8 cellular contexts compared by ENCODE assay signal in the genomic region with DNA sequence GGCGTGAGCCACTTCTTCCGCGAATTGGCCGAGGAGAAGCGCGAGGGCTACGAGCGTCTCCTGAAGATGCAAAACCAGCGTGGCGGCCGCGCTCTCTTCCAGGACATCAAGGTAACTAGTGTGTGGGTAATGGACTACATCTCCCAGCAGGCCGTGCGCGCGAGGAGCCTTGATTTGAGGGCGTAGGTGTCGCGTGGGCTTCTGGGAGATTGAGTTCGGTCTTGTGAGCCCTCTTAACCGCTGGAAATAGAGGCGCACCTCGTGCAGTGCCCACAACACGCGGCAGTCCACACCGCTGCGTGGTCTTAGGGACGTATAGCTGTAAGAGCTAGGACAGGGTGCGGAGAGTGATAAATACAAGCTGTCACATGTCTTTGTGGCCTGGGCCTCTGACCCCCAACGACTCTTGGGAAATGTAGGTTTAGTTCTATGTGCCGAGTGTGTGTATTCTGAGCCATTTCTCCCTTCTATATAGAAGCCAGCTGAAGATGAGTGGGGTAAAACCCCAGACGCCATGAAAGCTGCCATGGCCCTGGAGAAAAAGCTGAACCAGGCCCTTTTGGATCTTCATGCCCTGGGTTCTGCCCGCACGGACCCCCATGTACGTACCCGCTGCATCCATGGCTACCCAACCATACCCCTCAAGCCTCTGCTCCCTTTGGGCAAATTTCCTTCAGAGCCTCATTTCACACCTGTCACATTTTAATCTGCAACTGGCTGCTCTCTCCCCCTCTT. TPM values are rescaled to one million over a fixed set of nuclear protein-coding genes. Genes with fewer than 3 reads are reported as not detected.
DNase-seq lines count a peak whose midpoint lies in the region; ATAC-seq and TF ChIP-seq lines count a peak whose summit lies in the region.

No MANE protein-coding gene starts in this region.

- in situ Hi-C loops in transverse colon (cut with MboI; ENCODE audit: low pct_ligation_motif_present in 1 of 4, low pct_unique_long_range_greater_than_20kb in 1 of 4, low sequenced_read_pairs in 3 of 4), result loop anchor here in 1 of 4 donors (25.0 kb wide), 1 partner anchor 104 kb away; a partner anchor contains a TSS

- H3K36me3 ChIP-seq in GM23338 (ENCODE audit: insufficient read depth) (peaks cover 13% of the 10 kb centered on the region), parathyroid adenoma (ENCODE audit: control insufficient read depth, insufficient read depth, low read length) (no peaks in the 10 kb centered on the region), transverse colon (peaks cover 0 to 17% (median 3%) of the 10 kb centered on the region in 4 donors)

- peak; percentile 9 for TF ChIP-seq POLR2A in transverse colon (IDR thresholded peaks at IDR 0.05)

- DNase-seq in D341Med (ENCODE audit: low spot score) (peak; percentile 80), GM23338 (ENCODE audit: low spot score) (peak; percentile 93), NCI-H1105 (lab: John Stamatoyannopoulos, UW) (peak; percentile 89), SW 1271 (lab: John Stamatoyannopoulos, UW) (peak; percentile 38 to 77), Right ventricle myocardium superior (peak; percentile 94), transverse colon (peak; percentile 90)
- peak; percentile 76 for DNase-seq in activated naive CD8-positive, alpha-beta T cell treated with anti-CD3 and anti-CD28 coated beads, Interleukin-2, amount 50 U/mL, for 16 hours (ENCODE audit: low read depth, low spot score)

- H3K27me3 Mint-ChIP-seq in GM23338 (ENCODE audit: insufficient read depth, low read depth, poor library complexity), result peaks cover 61% of the 10 kb centered on the region

- H3K4me1 ChIP-seq in GM23338 (ENCODE audit: insufficient read depth) (peaks cover 18% of the 10 kb centered on the region), parathyroid adenoma (peaks cover 35% of the 10 kb centered on the region), transverse colon (peaks cover 30 to 59% (median 55%) of the 10 kb centered on the region in 4 donors)

- ATAC-seq in GM23338, result peak; percentile 16
- peak; percentile 66 for ATAC-seq in Right ventricle myocardium superior (ENCODE audit: poor library complexity)

- H3K9me2 ChIP-seq in GM23338 (ENCODE audit: insufficient read depth), result no peaks in the 10 kb centered on the region

- 11 to 40% methylated on average over 2 to 36 of the region's 36 CpGs for WGBS in transverse colon (ENCODE audit: low coverage in 1 of 2), 2 donors

- H3K4me2 ChIP-seq in GM23338 (peak overlapping the region; percentile 99), parathyroid adenoma (ENCODE audit: low read length) (peak overlapping the region; percentile 100)

- H3K79me2 ChIP-seq in GM23338 (replicated peaks; ENCODE audit: insufficient read depth) (peaks cover 24% of the 10 kb centered on the region), parathyroid adenoma (peaks cover 5% of the 10 kb centered on the region)

- H3K4me3 ChIP-seq in GM23338 (peak overlapping the region; percentile 100), parathyroid adenoma (ENCODE audit: low read depth, low read length) (peak overlapping the region; percentile 94), transverse colon (peak overlapping the region; percentile 81 to 99 (median 86))

- peak overlapping the region; percentile 86 for H3K9ac ChIP-seq in parathyroid adenoma

- H3K27ac ChIP-seq in GM23338 (ENCODE audit: low read depth) (peak overlapping the region; percentile 92), parathyroid adenoma (peak overlapping the region; percentile 93), transverse colon (peak overlapping the region; percentile 94 to 97 (median 96))

- H3F3A ChIP-seq in GM23338 (replicated peaks; ENCODE audit: low read depth), result peaks cover 57% of the 10 kb centered on the region

- TF ChIP-seq CTCF in GM23338 (conservative IDR thresholded peaks at IDR 0.05; ENCODE audit: low read depth in 2 of 2) (no peak), parathyroid adenoma (IDR thresholded peaks at IDR 0.05) (no peak), transverse colon (IDR thresholded peaks at IDR 0.05) (no peak)

- H3K27me3 ChIP-seq in GM23338 (ENCODE audit: insufficient read depth) (no peaks in the 10 kb centered on the region), parathyroid adenoma (ENCODE audit: control insufficient read depth, insufficient read depth, low read length) (no peaks in the 10 kb centered on the region), transverse colon (no peaks in the 10 kb centered on the region)

- H3K4me3 Mint-ChIP-seq in GM23338, result peak overlapping the region; percentile 95

- H3K9me3 ChIP-seq in parathyroid adenoma (ENCODE audit: control insufficient read depth, low read length) (no peaks in the 10 kb centered on the region), transverse colon (no peaks in the 10 kb centered on the region)

- peaks cover 43% of the 10 kb centered on the region for H3K4me1 Mint-ChIP-seq in GM23338

- H3K27ac Mint-ChIP-seq in GM23338, result peak overlapping the region; percentile 97

- peaks cover 6% of the 10 kb centered on the region for H4K20me1 ChIP-seq in GM23338 (replicated peaks; ENCODE audit: insufficient read depth)

- H3K9me3 Mint-ChIP-seq in GM23338, result peaks cover 16% of the 10 kb centered on the region

- intact Hi-C loops in Right ventricle myocardium superior (cut with DNase I), result loop anchor here (5.0 kb wide), 1 partner anchor 94 kb away; a partner anchor contains a TSS
- intact Hi-C loops in transverse colon (cut with DNase I; ENCODE audit: low total_unique reads), result loop anchor here (10.0 kb wide), 2 partner anchors 61 to 91 kb away; a partner anchor contains a TSS

- peaks cover 57% of the 10 kb centered on the region for H3K36me3 Mint-ChIP-seq in GM23338 (ENCODE audit: low read depth)

- H2AFZ ChIP-seq in GM23338, result no peak overlapping the region
- peak overlapping the region; percentile 57 for H2AFZ ChIP-seq in parathyroid adenoma

- TF ChIP-seq EP300 in transverse colon (IDR thresholded peaks at IDR 0.05; ENCODE audit: low read depth), result no peak

TF ChIP-seq in GM23338, 12 proteins besides CTCF, POLR2A, EP300 and RAD21 (continues in another document):
- no peak for TF ChIP-seq CREB1 (CRISPR knock-in tag; IDR thresholded peaks at IDR 0.05; ENCODE audit: low read depth)
- TF ChIP-seq EZH2 (IDR thresholded peaks at IDR 0.05; ENCODE audit: low read depth, unreplicated experiment), result no peak
- TF ChIP-seq STAT1 (IDR thresholded peaks at IDR 0.05; ENCODE audit: unreplicated experiment), result no peak
- TF ChIP-seq POLR2AphosphoS5 (IDR thresholded peaks at IDR 0.05; ENCODE audit: low read depth), result 0 out of 2 replicates have a peak, but pooled peaks have one; percentile 6
- no peak for TF ChIP-seq NANOG (IDR thresholded peaks at IDR 0.05; ENCODE audit: borderline replicate concordance)
- TF ChIP-seq JUNB (IDR thresholded peaks at IDR 0.05; ENCODE audit: unreplicated experiment), result no peak
- TF ChIP-seq, protein P1, sequence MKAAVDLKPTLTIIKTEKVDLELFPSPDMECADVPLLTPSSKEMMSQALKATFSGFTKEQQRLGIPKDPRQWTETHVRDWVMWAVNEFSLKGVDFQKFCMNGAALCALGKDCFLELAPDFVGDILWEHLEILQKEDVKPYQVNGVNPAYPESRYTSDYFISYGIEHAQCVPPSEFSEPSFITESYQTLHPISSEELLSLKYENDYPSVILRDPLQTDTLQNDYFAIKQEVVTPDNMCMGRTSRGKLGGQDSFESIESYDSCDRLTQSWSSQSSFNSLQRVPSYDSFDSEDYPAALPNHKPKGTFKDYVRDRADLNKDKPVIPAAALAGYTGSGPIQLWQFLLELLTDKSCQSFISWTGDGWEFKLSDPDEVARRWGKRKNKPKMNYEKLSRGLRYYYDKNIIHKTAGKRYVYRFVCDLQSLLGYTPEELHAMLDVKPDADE (IDR thresholded peaks at IDR 0.05), result peak; percentile 91

RNA-seq across cellular contexts. Expression of a gene that starts 0.9 kb away (rescaled TPM):
- 1,625 and 2,064 TPM in 2 replicates for total RNA-seq in GM23338 (2014; rRNA removed; shearing (Covaris generic))
- polyA plus RNA-seq in GM23338 (2016; fragmentation: Nextera tagmentation; extraction: Ambion mirVana), result 5,278 and 5,436 TPM in 2 replicates
- 748 TPM for total RNA-seq in Right ventricle myocardium superior
- 1,000 to 10,000 TPM; 3,057 to 3,935 (median 3,837) TPM for total RNA-seq in transverse colon

RNA-seq across cellular contexts. Expression of a gene that starts 11.3 kb away (rescaled TPM):
- 184 and 261 TPM in 2 replicates for total RNA-seq in GM23338 (2014; rRNA removed; shearing (Covaris generic))
- 168 and 179 TPM in 2 replicates for polyA plus RNA-seq in GM23338 (2016; fragmentation: Nextera tagmentation; extraction: Ambion mirVana)
- total RNA-seq in Right ventricle myocardium superior (21.5 TPM), transverse colon (100 to 1,000 TPM in 2 of 4 donors, 10 to 100 TPM in 2; 74.5 to 152 (median 112) TPM)

RNA-seq across cellular contexts. Expression of a gene that starts 27.1 kb away (rescaled TPM):
- total RNA-seq in GM23338 (2014; rRNA removed; shearing (Covaris generic)), result 23.1 and 28.9 TPM in 2 replicates
- 15.9 and 19.9 TPM in 2 replicates for polyA plus RNA-seq in GM23338 (2016; fragmentation: Nextera tagmentation; extraction: Ambion mirVana)
- total RNA-seq in Right ventricle myocardium superior (100 TPM), transverse colon (100 to 1,000 TPM in 1 of 4 donors, 10 to 100 TPM in 3; 31.8 to 107 (median 40.9) TPM)

RNA-seq across cellular contexts. Expression of a gene that starts 27.7 kb away (rescaled TPM):
- 222 and 252 TPM in 2 replicates for total RNA-seq in GM23338 (2014; rRNA removed; shearing (Covaris generic))
- 194 and 196 TPM in 2 replicates for polyA plus RNA-seq in GM23338 (2016; fragmentation: Nextera tagmentation; extraction: Ambion mirVana)
- total RNA-seq in Right ventricle myocardium superior, result 41.7 TPM
- 10 to 100 TPM; 48.6 to 66.9 (median 59.4) TPM for total RNA-seq in transverse colon

RNA-seq across cellular contexts. Expression of a gene that starts 32.5 kb away (rescaled TPM):
- 0.69 and 0.78 TPM in 2 replicates for total RNA-seq in GM23338 (2014; rRNA removed; shearing (Covaris generic))
- polyA plus RNA-seq in GM23338 (2016; fragmentation: Nextera tagmentation; extraction: Ambion mirVana), result 4.7 and 8.4 TPM in 2 replicates
- total RNA-seq in Right ventricle myocardium superior (not detected), transverse colon (1 to 10 TPM in 2 of 4 donors, not detected in 2; 3.4 to 4.9 TPM)

Comparison
In these comparisons a context has a peak if more than half of its experiments do, and no peak if none do; other contexts are left out.
1. Peak in every context shown above with its lines: DNase-seq, ATAC-seq, H3K4me3 ChIP-seq and H3K27ac ChIP-seq.